In the genomic region with DNA sequence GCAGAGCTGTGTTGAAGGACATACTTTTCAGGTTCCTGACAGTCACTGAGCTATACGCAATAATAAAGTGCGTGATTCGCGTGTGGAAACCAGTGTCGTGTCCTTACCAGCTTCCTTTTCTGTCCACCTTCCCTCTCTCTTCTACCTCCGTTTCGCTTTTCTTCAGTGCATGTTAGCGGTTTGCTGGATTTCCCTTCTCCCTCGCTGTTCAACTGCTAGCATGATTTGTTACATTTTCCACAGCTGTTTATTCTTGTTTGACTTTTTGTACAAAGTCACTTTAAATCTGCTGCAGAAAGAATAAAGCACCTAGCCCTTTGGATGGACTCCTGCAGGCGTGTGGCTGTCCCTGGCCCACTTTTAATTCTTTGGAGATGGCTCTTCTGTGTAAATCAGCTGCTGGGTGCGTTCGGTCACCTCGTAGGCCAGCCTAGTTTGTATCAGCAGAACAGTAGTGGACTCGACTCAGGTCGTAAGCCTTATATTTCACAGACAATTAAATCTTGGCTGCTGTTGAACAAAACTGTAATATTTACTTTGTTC, we compare ENCODE assay signal across 9 cellular contexts. TPM values are rescaled to one million over a fixed set of nuclear protein-coding genes. Genes with fewer than 3 reads are reported as not detected.
DNase-seq lines count a peak whose midpoint lies in the region; ATAC-seq, FAIRE-seq and TF ChIP-seq lines count a peak whose summit lies in the region.
"Had no signal": no experiment of that assay in that cellular context is flagged by ENCODE, and none has a peak within 500 bp of the region (broad histone marks: within the 10 kb centered on the region; RNA-seq: fewer than 3 reads in every experiment).

No MANE protein-coding gene starts in this region.

- H3K4me1 ChIP-seq in A673 (ENCODE audit: insufficient read depth, low read length, poor library complexity, severe bottlenecking) (peaks cover 24% of the 10 kb centered on the region), small intestine (ENCODE audit: control insufficient read depth in 2 of 2, insufficient read depth in 1 of 2, low read depth in 1 of 2, low read length in 1 of 2) (no peaks in the 10 kb centered on the region)

- no TSS peak for BruUV-seq in A673 (replicated peaks; lab: Mats Ljungman, UMichigan)

- CTCF ChIA-PET in A673 (lab: Charles Lee): interaction anchor here (0.6 to 0.7 kb wide), 2 partner anchors 8 to 29 kb away, joined by 3 read pairs; no protein-coding TSS in a partner anchor
- CTCF ChIA-PET in HEK293T (lab: Yijun Ruan, JAX): interaction anchor here (1.1 kb wide), 1 partner anchor 9 kb away, joined by 4 read pairs; no protein-coding TSS in a partner anchor

- H3K4me3 Mint-ChIP-seq in central memory CD8-positive, alpha-beta T cell: peak overlapping the region; percentile 59
- peak overlapping the region; percentile 61 to 89 (median 82) for H3K4me3 Mint-ChIP-seq in naive B cell

- H3K36me3 Mint-ChIP-seq in central memory CD8-positive, alpha-beta T cell (ENCODE audit: insufficient read depth): peaks cover 2% of the 10 kb centered on the region
- H3K36me3 Mint-ChIP-seq in naive B cell: peaks cover 5 to 27% of the 10 kb centered on the region in 2 donors

- DNase-seq in A673 (ENCODE audit: low spot score) (no peak), HEK293T (ENCODE audit: extremely low spot score) (no peak), naive B cell (no peak), NCI-H1105 treated with DMSO at 0.1 percent for 48 hours (lab: John Stamatoyannopoulos, UW) (no peak), small intestine (no peak), caudate nucleus (lab: John Stamatoyannopoulos, UW) (no peak)
- DNase-seq in central memory CD8-positive, alpha-beta T cell (ENCODE audit: low spot score in 2 of 2): no peak
- DNase-seq: T1000 had no signal

- WGBS in small intestine, 3 donors: 8 to 14% (median 12%) methylated on average over 15 of the region's 15 CpGs

- no peaks in the 10 kb centered on the region for H3K9me3 Mint-ChIP-seq in central memory CD8-positive, alpha-beta T cell
- H3K9me3 Mint-ChIP-seq in naive B cell: peaks cover 0 to 20% (median 14%) of the 10 kb centered on the region in 7 donors

- H3K36me3 ChIP-seq in A673 (ENCODE audit: insufficient read depth, low read length, poor library complexity, severe bottlenecking): no peaks in the 10 kb centered on the region
- no peaks in the 10 kb centered on the region for H3K36me3 ChIP-seq in small intestine (ENCODE audit: control insufficient read depth in 2 of 2, insufficient read depth in 2 of 2, low read length in 2 of 2)

- intact Hi-C loops in A673 (cut with micrococcal nuclease; ENCODE audit: unreplicated experiment): no loop called here

- H3K27ac ChIP-seq in A673 (ENCODE audit: low read depth, low read length, poor library complexity, severe bottlenecking): peak overlapping the region; percentile 48
- H3K27ac ChIP-seq in small intestine (ENCODE audit: low read depth in 1 of 2, low read length in 1 of 2): no peak overlapping the region
- H3K27ac ChIP-seq in caudate nucleus (ENCODE audit: low read depth, low read length): no peak overlapping the region

- peaks cover 18% of the 10 kb centered on the region for H3K4me1 Mint-ChIP-seq in central memory CD8-positive, alpha-beta T cell
- H3K4me1 Mint-ChIP-seq in naive B cell: peaks cover 9 to 15% (median 11%) of the 10 kb centered on the region in 3 donors

- FAIRE-seq in small intestine (lab: Jason Lieb, UNC): no peak

- H3K9me3 ChIP-seq in A673 (ENCODE audit: low read depth, low read length, poor library complexity, severe bottlenecking): no peaks in the 10 kb centered on the region
- no peaks in the 10 kb centered on the region for H3K9me3 ChIP-seq in small intestine (ENCODE audit: control insufficient read depth, low read depth)

- H3K4me3 ChIP-seq in A673 (ENCODE audit: low read depth, low read length, poor library complexity, severe bottlenecking): peak overlapping the region; percentile 51
- H3K4me3 ChIP-seq in small intestine (ENCODE audit: low read depth in 1 of 2, low read length in 2 of 2): no peak overlapping the region

- no peak overlapping the region for H3K27ac Mint-ChIP-seq in central memory CD8-positive, alpha-beta T cell (ENCODE audit: low read depth)
- peak overlapping the region in 1 of 6 donors; percentile 21 for H3K27ac Mint-ChIP-seq in naive B cell

- H3K27me3 ChIP-seq in A673 (replicated peaks; ENCODE audit: insufficient read depth, low read depth, low read length, poor library complexity) (no peaks in the 10 kb centered on the region), small intestine (ENCODE audit: control insufficient read depth in 2 of 2, insufficient read depth in 2 of 2, low read length in 2 of 2) (peaks cover 0 to 29% of the 10 kb centered on the region in 2 donors)

- no peak for ATAC-seq in central memory CD8-positive, alpha-beta T cell (replicated peaks; ENCODE audit: extremely low read depth, poor library complexity, severe bottlenecking)
- ATAC-seq in naive B cell (ENCODE audit: low read depth in 2 of 2) (peak in 1 of 2 donors; percentile 23), GM19397 (IDR thresholded peaks at IDR 0.05; ENCODE audit: unreplicated experiment) (no peak)

- TF ChIP-seq CTCF in A673 (conservative IDR thresholded peaks at IDR 0.05; ENCODE audit: low read depth, low read length): no peak

- POLR2A ChIA-PET in A673 (lab: Charles Lee; ENCODE audit: low non-redundant PET) (interaction anchor here (0.7 kb wide), 1 partner anchor 9 kb away, joined by 4 read pairs; a partner anchor contains a TSS), HEK293T (lab: Yijun Ruan, JAX) (interaction anchor here (0.9 to 2.0 kb wide), 3 partner anchors 9 to 11 kb away, joined by 3 to 9 read pairs (median 9); a partner anchor contains a TSS)

- H3K27me3 Mint-ChIP-seq in central memory CD8-positive, alpha-beta T cell: peaks cover 84% of the 10 kb centered on the region
- peaks cover 68 to 76% (median 71%) of the 10 kb centered on the region in 3 donors for H3K27me3 Mint-ChIP-seq in naive B cell

TF ChIP-seq in HEK293T, 16 proteins besides CTCF, POLR2A, EP300 and RAD21:
- no peak for TF ChIP-seq ELF4 (IDR thresholded peaks at IDR 0.05)
- TF ChIP-seq CTBP1 (IDR thresholded peaks at IDR 0.05; ENCODE audit: borderline replicate concordance): no peak
- TF ChIP-seq SP1 (IDR thresholded peaks at IDR 0.05): no peak
- TF ChIP-seq LEF1 (IDR thresholded peaks at IDR 0.05; ENCODE audit: borderline replicate concordance): no peak
- 0 out of 2 replicates have a peak, but pooled peaks have one; percentile 29 for TF ChIP-seq L3MBTL2 (conservative IDR thresholded peaks at IDR 0.05)
- no peak for TF ChIP-seq FOXK2 (IDR thresholded peaks at IDR 0.05)

RNA-seq across cellular contexts. Expression of a gene that starts 8.9 kb away (rescaled TPM):
- 22.7 and 24.0 TPM in 2 replicates for total RNA-seq in A673 (2021)
- polyA plus RNA-seq in naive B cell (ENCODE audit: low read depth in 6 of 6) (not detected), small intestine (10 to 100 TPM in 1 of 3 donors, not detected in 2; 16.3 TPM)
